In genomic region chr17:41403409-41404023, GRCh38 we compare ENCODE assay signal across 14 cellular contexts. TPM values are rescaled to one million over a fixed set of nuclear protein-coding genes. Genes with fewer than 3 reads are reported as not detected.
DNase-seq lines count a peak whose midpoint lies in the region; ATAC-seq and TF ChIP-seq lines count a peak whose summit lies in the region.
"Had no signal": no experiment of that assay in that cellular context is flagged by ENCODE, and none has a peak within 500 bp of the region (broad histone marks: within the 10 kb centered on the region; RNA-seq: fewer than 3 reads in every experiment).

No MANE protein-coding gene starts in this region.

- H3K9me3 Mint-ChIP-seq in activated naive CD8-positive, alpha-beta T cell treated with anti-CD3 and anti-CD28 coated beads for 36 hours = no peaks in the 10 kb centered on the region
- no peaks in the 10 kb centered on the region for H3K9me3 Mint-ChIP-seq in CD14-positive monocyte

- H3K4me3 ChIP-seq in ACC112 (ENCODE audit: low read depth, low read length) = peak overlapping the region; percentile 22; the same call in 1 of the 2 replicates
- H3K4me3 ChIP-seq: coronary artery had no signal

- H2AFZ ChIP-seq in ACC112 (ENCODE audit: low read length, unreplicated experiment) = no peak overlapping the region

- no peaks in the 10 kb centered on the region for H3K36me3 Mint-ChIP-seq in activated naive CD8-positive, alpha-beta T cell treated with anti-CD3 and anti-CD28 coated beads for 36 hours
- no peaks in the 10 kb centered on the region for H3K36me3 Mint-ChIP-seq in CD14-positive monocyte

- H3K4me3 Mint-ChIP-seq in activated naive CD8-positive, alpha-beta T cell treated with anti-CD3 and anti-CD28 coated beads for 36 hours = no peak overlapping the region
- H3K4me3 Mint-ChIP-seq in CD14-positive monocyte = no peak overlapping the region

- peaks cover 23% of the 10 kb centered on the region for H3K4me1 Mint-ChIP-seq in activated naive CD8-positive, alpha-beta T cell treated with anti-CD3 and anti-CD28 coated beads for 36 hours
- peaks cover 9% of the 10 kb centered on the region for H3K4me1 Mint-ChIP-seq in CD14-positive monocyte

- H3K27me3 ChIP-seq in ACC112 (ENCODE audit: insufficient read depth, low read length) = no peaks in the 10 kb centered on the region

- peaks cover 35% of the 10 kb centered on the region for H3K4me1 ChIP-seq in ACC112 (ENCODE audit: control insufficient read depth, insufficient read depth, low read length, unreplicated experiment)

- no peaks in the 10 kb centered on the region for H3K79me2 ChIP-seq in ACC112 (ENCODE audit: control insufficient read depth, insufficient read depth, low read length, unreplicated experiment)

- H3K36me3 ChIP-seq in ACC112 (ENCODE audit: insufficient read depth, low read length) = no peaks in the 10 kb centered on the region

- intact Hi-C loops in CD14-positive monocyte (cut with micrococcal nuclease) = no loop called here

- peaks cover 3% of the 10 kb centered on the region for H3K27me3 Mint-ChIP-seq in activated naive CD8-positive, alpha-beta T cell treated with anti-CD3 and anti-CD28 coated beads for 36 hours
- peaks cover 3 to 8% (median 8%) of the 10 kb centered on the region in 3 donors for H3K27me3 Mint-ChIP-seq in CD14-positive monocyte (ENCODE audit: low read depth in 3 of 3)

- DNase-seq in H4 (ENCODE audit: low spot score) = peak; percentile 50
- no peak for DNase-seq in activated naive CD8-positive, alpha-beta T cell treated with anti-CD3 and anti-CD28 coated beads for 36 hours
- DNase-seq in glomerular endothelial cell (ENCODE audit: extremely low read depth, low read depth, low spot score) = peak; percentile 20
- DNase-seq in CD14-positive monocyte (ENCODE audit: low spot score) = no peak
- DNase-seq: H7; stimulated activated naive CD4-positive, alpha-beta T cell had no signal

- peak overlapping the region; percentile 86 for H3K27ac ChIP-seq in ACC112 (ENCODE audit: low read depth, low read length)
- H3K27ac ChIP-seq: C4-2B, coronary artery had no signal

- no peak for TF ChIP-seq CTCF in CD14-positive monocyte (IDR thresholded peaks at IDR 0.05)

- ATAC-seq in HG03175 (IDR thresholded peaks at IDR 0.05; ENCODE audit: unreplicated experiment) (no peak), GM21529 (IDR thresholded peaks at IDR 0.05; ENCODE audit: unreplicated experiment) (no peak), HG03571 (IDR thresholded peaks at IDR 0.05; ENCODE audit: unreplicated experiment) (no peak)

- H3K27ac Mint-ChIP-seq in activated naive CD8-positive, alpha-beta T cell treated with anti-CD3 and anti-CD28 coated beads for 36 hours = peak overlapping the region; percentile 43
- H3K27ac Mint-ChIP-seq in CD14-positive monocyte = no peak overlapping the region

RNA-seq across cellular contexts. Expression of gene KRT31, which starts 6.1 kb away (rescaled TPM):
- not detected in 2 replicates for total RNA-seq in H4 (2014; rRNA removed; shearing (Covaris generic))
- not detected for total RNA-seq in activated naive CD8-positive, alpha-beta T cell treated with anti-CD3 and anti-CD28 coated beads for 36 hours
- not detected in 2 replicates for total RNA-seq in glomerular endothelial cell
- polyA plus RNA-seq in CD14-positive monocyte = not detected
- total RNA-seq: H7, renal cortical epithelial cell had no signal

RNA-seq across cellular contexts. Expression of gene KRT37, which starts 20.9 kb away (rescaled TPM):
- total RNA-seq in H4 (2014; rRNA removed; shearing (Covaris generic)) = not detected in 2 replicates
- not detected for total RNA-seq in activated naive CD8-positive, alpha-beta T cell treated with anti-CD3 and anti-CD28 coated beads for 36 hours
- total RNA-seq in glomerular endothelial cell = not detected in 2 replicates
- polyA plus RNA-seq in CD14-positive monocyte = not detected
- total RNA-seq: frontal cortex, H7, renal cortical epithelial cell had no signal

RNA-seq across cellular contexts. Expression of gene KRT34, which starts 21.4 kb away (rescaled TPM):
- 0.12 and 0.21 TPM in 2 replicates for total RNA-seq in H4 (2014; rRNA removed; shearing (Covaris generic))
- not detected for total RNA-seq in activated naive CD8-positive, alpha-beta T cell treated with anti-CD3 and anti-CD28 coated beads for 36 hours
- total RNA-seq in glomerular endothelial cell = 0.35 TPM in 1 of 2 replicates, not detected in the other
- polyA plus RNA-seq in CD14-positive monocyte = not detected
- total RNA-seq: H7 had no signal

RNA-seq across cellular contexts. Expression of gene KRT33B, which starts 33.9 kb away (rescaled TPM):
- total RNA-seq in H4 (2014; rRNA removed; shearing (Covaris generic)) = not detected in 2 replicates
- not detected for total RNA-seq in activated naive CD8-positive, alpha-beta T cell treated with anti-CD3 and anti-CD28 coated beads for 36 hours
- not detected in 2 replicates for total RNA-seq in glomerular endothelial cell
- polyA plus RNA-seq in CD14-positive monocyte = not detected
- total RNA-seq: frontal cortex, H7, renal cortical epithelial cell had no signal

RNA-seq across cellular contexts. Expression of gene KRT38, which starts 37.3 kb away (rescaled TPM):
- total RNA-seq in H4 (2014; rRNA removed; shearing (Covaris generic)) = not detected in 2 replicates
- not detected for total RNA-seq in activated naive CD8-positive, alpha-beta T cell treated with anti-CD3 and anti-CD28 coated beads for 36 hours
- total RNA-seq in glomerular endothelial cell = not detected in 2 replicates
- polyA plus RNA-seq in CD14-positive monocyte = not detected
- total RNA-seq: frontal cortex, H7, renal cortical epithelial cell had no signal

Comparison
In these comparisons a context has a peak if more than half of its experiments do, and no peak if none do; other contexts are left out.
1. DNase-seq: peak in H4 (single experiment) and glomerular endothelial cell (single experiment); none in activated naive CD8-positive, alpha-beta T cell treated with anti-CD3 and anti-CD28 coated beads for 36 hours (single experiment) and CD14-positive monocyte (single experiment).